Comparison of ENCODE assay signal across 15 cellular contexts in genomic region chr4:156495836-156496235, GRCh38.
DNase-seq lines count a peak whose midpoint lies in the region; ATAC-seq and TF ChIP-seq lines count a peak whose summit lies in the region.
"Had no signal": no experiment of that assay in that cellular context is flagged by ENCODE, and none has a peak within 500 bp of the region (broad histone marks: within the 10 kb centered on the region; RNA-seq: fewer than 3 reads in every experiment).

No MANE protein-coding gene starts in this region.

- peaks cover 53% of the 10 kb centered on the region for H3K4me1 ChIP-seq in GM23248 (ENCODE audit: insufficient read depth)
- H3K4me1 ChIP-seq in adipocyte (ENCODE audit: control insufficient read depth, insufficient read depth, low read length) = peaks cover 31% of the 10 kb centered on the region
- H3K4me1 ChIP-seq in MM.1S (ENCODE audit: low read length) = no peaks in the 10 kb centered on the region

- H2AFZ ChIP-seq in GM23248 (no peak overlapping the region), MM.1S (ENCODE audit: low read length) (no peak overlapping the region)

- no peak overlapping the region for H3K9ac ChIP-seq in GM23248
- H3K9ac ChIP-seq in adipocyte (ENCODE audit: low read length) = peak overlapping the region; percentile 33
- no peak overlapping the region for H3K9ac ChIP-seq in MM.1S (ENCODE audit: low read length)

- H3K79me2 ChIP-seq in GM23248 (ENCODE audit: insufficient read depth) (no peaks in the 10 kb centered on the region), MM.1S (ENCODE audit: low read length) (no peaks in the 10 kb centered on the region)

- H3K27ac ChIP-seq in GM23248 = peak overlapping the region; percentile 46; the same call in 1 of the 2 replicates
- no peak overlapping the region for H3K27ac ChIP-seq in MM.1S (ENCODE audit: low read length)

- no peaks in the 10 kb centered on the region for H3K36me3 ChIP-seq in GM23248 (ENCODE audit: low read depth)
- no peaks in the 10 kb centered on the region for H3K36me3 ChIP-seq in adipocyte (ENCODE audit: control insufficient read depth, insufficient read depth, low read length, severe bottlenecking)
- no peaks in the 10 kb centered on the region for H3K36me3 ChIP-seq in MM.1S (replicated peaks; ENCODE audit: insufficient read depth, low read length)

- H3K9me3 ChIP-seq in GM23248 (ENCODE audit: low read depth) = no peaks in the 10 kb centered on the region
- no peaks in the 10 kb centered on the region for H3K9me3 ChIP-seq in adipocyte (ENCODE audit: control insufficient read depth, low read length)
- no peaks in the 10 kb centered on the region for H3K9me3 ChIP-seq in MM.1S (replicated peaks; ENCODE audit: insufficient read depth, low read length)

- no peaks in the 10 kb centered on the region for H3K27me3 ChIP-seq in GM23248 (replicated peaks; ENCODE audit: insufficient read depth)
- no peaks in the 10 kb centered on the region for H3K27me3 ChIP-seq in adipocyte (replicated peaks; ENCODE audit: control insufficient read depth, insufficient read depth, low read length)
- H3K27me3 ChIP-seq in MM.1S (replicated peaks; ENCODE audit: insufficient read depth, low read length) = no peaks in the 10 kb centered on the region

- in situ Hi-C loops in GM23248 (cut with MboI) = no loop called here

- H3K4me2 ChIP-seq in GM23248 (ENCODE audit: unreplicated experiment) = peak overlapping the region; percentile 18
- no peak overlapping the region for H3K4me2 ChIP-seq in MM.1S (ENCODE audit: low read depth, low read length)

- H3K4me3 ChIP-seq in GM23248 (no peak overlapping the region), adipocyte (ENCODE audit: low read length) (no peak overlapping the region), MM.1S (ENCODE audit: low read length) (no peak overlapping the region)
- H3K4me3 ChIP-seq: GM12878 had no signal

- DNase-seq in GM23248 (no peak), HuH-7 (ENCODE audit: low spot score) (peak; percentile 35), adipocyte (ENCODE audit: low read depth) (no peak), renal cortical epithelial cell (ENCODE audit: low read depth) (peak; percentile 90), NCI-H1436 treated with DMSO at 0.1 percent for 48 hours (lab: John Stamatoyannopoulos, UW) (no peak), MM.1S (no peak), left lobe of liver (ENCODE audit: low spot score) (no peak)
- no peak for DNase-seq in central memory CD4-positive, alpha-beta T cell
- DNase-seq: C1 segment of cervical spinal cord; Calu3; CD4-positive, alpha-beta T cell; DMS 273 treated with DMSO at 0.1 percent for 48 hours; GOT3 had no signal

- peaks cover 30% of the 10 kb centered on the region for H3F3A ChIP-seq in GM23248 (ENCODE audit: insufficient read depth)
- no peaks in the 10 kb centered on the region for H3F3A ChIP-seq in MM.1S (ENCODE audit: insufficient read depth, low read length)

- ATAC-seq in left lobe of liver = no peak
- ATAC-seq: GM12878, HCT116 had no signal

- 32 to 37% methylated on average over 1 of the region's 1 CpG for WGBS in GM23248 (ENCODE audit: low coverage in 1 of 2, low lambda C conversion rate in 2 of 2, missing lambda C conversion rate in 2 of 2), 2 experiments

- TF ChIP-seq CTCF in MM.1S (IDR thresholded peaks at IDR 0.05; ENCODE audit: low read length) = no peak

- H3K9me2 ChIP-seq in GM23248 (ENCODE audit: insufficient read depth) (no peaks in the 10 kb centered on the region), MM.1S (replicated peaks; ENCODE audit: insufficient read depth, low read length) (no peaks in the 10 kb centered on the region)

- no peaks in the 10 kb centered on the region for H4K20me1 ChIP-seq in GM23248 (ENCODE audit: insufficient read depth)
- H4K20me1 ChIP-seq in MM.1S (ENCODE audit: insufficient read depth, low read length) = no peaks in the 10 kb centered on the region

Comparison
In these comparisons a context has a peak if more than half of its experiments do, and no peak if none do; other contexts are left out.
1. DNase-seq: peak in HuH-7 (single experiment) and renal cortical epithelial cell (single experiment); none in GM23248 (single experiment), adipocyte (single experiment), central memory CD4-positive, alpha-beta T cell (single experiment), NCI-H1436 treated with DMSO at 0.1 percent for 48 hours (single experiment), MM.1S (single experiment) and left lobe of liver (single experiment).